8 cellular contexts compared by ENCODE assay signal in the genomic region with DNA sequence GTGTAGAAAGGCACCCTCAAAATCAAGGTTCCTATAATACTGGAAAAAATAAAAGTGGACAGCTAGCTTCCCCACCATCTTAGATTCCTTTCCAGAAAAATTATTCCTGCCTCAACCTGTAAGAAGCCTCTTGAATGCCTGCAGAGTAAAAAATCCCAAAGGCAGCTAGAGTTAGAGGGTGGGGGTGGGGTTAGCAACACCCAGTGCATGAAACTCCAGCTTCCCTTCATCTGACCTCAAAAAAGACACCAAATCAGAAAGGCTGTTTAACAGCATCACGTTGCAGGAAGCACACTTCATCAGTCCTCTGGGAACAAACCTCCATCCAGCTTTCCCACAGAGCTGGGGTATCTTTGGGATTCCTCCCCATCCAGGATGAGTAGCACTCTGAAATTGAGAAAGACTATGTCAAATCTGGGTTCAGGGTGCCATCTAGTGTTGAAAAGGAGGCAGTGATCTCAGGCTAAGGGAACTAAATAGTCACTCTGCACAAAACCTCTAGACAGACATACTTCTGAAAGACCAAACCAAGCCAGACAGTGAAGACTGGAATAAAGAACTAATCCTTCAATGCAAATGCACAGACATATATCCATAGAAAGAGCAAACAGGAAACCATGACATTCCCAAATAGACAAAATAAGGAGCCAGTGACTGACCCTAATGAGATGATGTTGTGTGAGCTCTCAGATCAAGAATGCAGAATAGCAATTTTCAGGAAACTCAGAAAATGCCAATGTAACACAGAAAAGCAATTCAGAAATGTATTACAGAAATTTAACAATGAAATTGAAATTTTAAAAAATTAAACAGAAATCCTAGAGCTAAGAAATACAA.
DNase-seq lines count a peak whose midpoint lies in the region; ATAC-seq and TF ChIP-seq lines count a peak whose summit lies in the region.

No MANE protein-coding gene starts in this region.

- no TSS peak for BruUV-seq in OCI-LY7 (replicated peaks; lab: Mats Ljungman, UMichigan)

- CTCF ChIA-PET in BJ (lab: Yijun Ruan, JAX) (interaction anchor here (0.6 to 2.0 kb wide), 10 partner anchors 10 to 436 kb away, joined by 3 to 14 read pairs (median 3); no protein-coding TSS in a partner anchor), OCI-LY7 (lab: Charles Lee; ENCODE audit: unreplicated experiment) (no interaction called here)

- TF ChIP-seq CTCF in BJ (IDR thresholded peaks at IDR 0.05; ENCODE audit: insufficient read depth, low read depth, low read length) (peak; percentile 68), GM13976 (IDR thresholded peaks at IDR 0.05; ENCODE audit: borderline replicate concordance, control extremely low read depth, extremely low read depth, insufficient read depth, missing control alignments) (peak; percentile 47), OCI-LY7 (conservative IDR thresholded peaks at IDR 0.05; ENCODE audit: low read length) (peak; percentile 78), right lobe of liver (IDR thresholded peaks at IDR 0.05) (peak; percentile 68 to 84 (median 74))

- H2AFZ ChIP-seq in OCI-LY7 (ENCODE audit: low read length) = no peak overlapping the region

- POLR2A ChIA-PET in BJ (lab: Charles Lee) = no interaction called here
- POLR2A ChIA-PET in OCI-LY7 (lab: Charles Lee) = interaction anchor here (0.6 to 0.8 kb wide), 2 partner anchors 16 to 42 kb away, joined by 3 read pairs; no protein-coding TSS in a partner anchor

- WGBS in right lobe of liver (ENCODE audit: insufficient coverage, low coverage, low lambda C conversion rate, missing lambda C conversion rate) = 10% methylated on average over 1 of the region's 1 CpG

- H3K4me1 ChIP-seq in OCI-LY7 (ENCODE audit: insufficient read depth, low read length, poor library complexity, severe bottlenecking) = no peaks in the 10 kb centered on the region
- no peaks in the 10 kb centered on the region for H3K4me1 ChIP-seq in right lobe of liver

- H3K4me3 ChIP-seq in BJ (ENCODE audit: low read depth, low read length) (no peak overlapping the region), OCI-LY7 (ENCODE audit: low read depth, low read length, poor library complexity, severe bottlenecking) (no peak overlapping the region), right lobe of liver (no peak overlapping the region)

- H3K27ac ChIP-seq in OCI-LY7 (ENCODE audit: low read depth, low read length, poor library complexity, severe bottlenecking) (no peak overlapping the region), right lobe of liver (no peak overlapping the region)

- no peaks in the 10 kb centered on the region for H4K20me1 ChIP-seq in OCI-LY7 (ENCODE audit: insufficient read depth, low read length)

- DNase-seq in BJ (ENCODE audit: low read depth) = peak; percentile 4
- DNase-seq in GM13976 (ENCODE audit: low spot score) = peak; percentile 24
- peak; percentile 29 for DNase-seq in OCI-LY7 (ENCODE audit: low spot score)
- peak; percentile 11 for DNase-seq in central memory CD4-positive, alpha-beta T cell
- DNase-seq in right lobe of liver = no peak
- DNase-seq in NK-92 (lab: John Stamatoyannopoulos, UW; ENCODE audit: unreplicated experiment) = no peak

- H3K27me3 ChIP-seq in BJ (ENCODE audit: control insufficient read depth, insufficient read depth, low read length) (no peaks in the 10 kb centered on the region), right lobe of liver (no peaks in the 10 kb centered on the region)

- intact Hi-C loops in OCI-LY7 (cut with micrococcal nuclease; ENCODE audit: unreplicated experiment) (no loop called here), right lobe of liver (cut with DNase I) (no loop called here)

- H3K79me2 ChIP-seq in OCI-LY7 (ENCODE audit: insufficient read depth, low read depth, low read length) = no peaks in the 10 kb centered on the region

- no peaks in the 10 kb centered on the region for H3K36me3 ChIP-seq in BJ (ENCODE audit: control insufficient read depth, insufficient read depth, low read length)
- H3K36me3 ChIP-seq in OCI-LY7 (ENCODE audit: insufficient read depth, low read length) = no peaks in the 10 kb centered on the region
- no peaks in the 10 kb centered on the region for H3K36me3 ChIP-seq in right lobe of liver

- ATAC-seq in HG03108 (IDR thresholded peaks at IDR 0.05; ENCODE audit: unreplicated experiment) = peak; percentile 54
- peak; percentile 71 to 87 (median 82) for ATAC-seq in right lobe of liver
- no peak for ATAC-seq in GM21737 (IDR thresholded peaks at IDR 0.05; ENCODE audit: unreplicated experiment)

- no peak overlapping the region for H3K4me2 ChIP-seq in OCI-LY7 (ENCODE audit: low read length)

- no peaks in the 10 kb centered on the region for H3K9me3 ChIP-seq in OCI-LY7 (ENCODE audit: low read length)
- no peaks in the 10 kb centered on the region for H3K9me3 ChIP-seq in right lobe of liver

- H3K9me2 ChIP-seq in OCI-LY7 (ENCODE audit: insufficient read depth, low read length) = no peaks in the 10 kb centered on the region

- in situ Hi-C loops in GM13976 (cut with MboI; ENCODE audit: low sequenced_read_pairs, unreplicated experiment) = no loop called here

- TF ChIP-seq POLR2A in right lobe of liver (IDR thresholded peaks at IDR 0.05) = no peak

Comparison
In these comparisons a context has a peak if more than half of its experiments do, and no peak if none do; other contexts are left out.
1. DNase-seq: peak in BJ (single experiment), GM13976 (single experiment), OCI-LY7 (single experiment) and central memory CD4-positive, alpha-beta T cell (single experiment); none in right lobe of liver (0 of 3) and NK-92 (single experiment).
2. Peak in every context shown above with its lines, with median percentiles within 50 percentile points of each other: CTCF ChIP-seq.